9 cellular contexts compared by ENCODE assay signal in genomic region chr20:56995635-56996075, GRCh38.
A peak's percentile ranks its signal among the peaks of the same experiment; 100 is the strongest.
DNase-seq lines count a peak whose midpoint lies in the region; ATAC-seq and TF ChIP-seq lines count a peak whose summit lies in the region.
"Had no signal": no experiment of that assay in that cellular context is flagged by ENCODE, and none has a peak within 500 bp of the region (broad histone marks: within the 10 kb centered on the region; RNA-seq: fewer than 3 reads in every experiment).

No MANE protein-coding gene starts in this region.

- no peak overlapping the region for H3K4me3 ChIP-seq in neural progenitor cell
- H3K4me3 ChIP-seq in ascending aorta: no peak overlapping the region
- H3K4me3 ChIP-seq in CD4-positive, alpha-beta memory T cell (ENCODE audit: low read length in 2 of 2): no peak overlapping the region

- ATAC-seq in GM18517 (IDR thresholded peaks at IDR 0.05; ENCODE audit: unreplicated experiment): no peak

- H3K27ac ChIP-seq in neural progenitor cell: no peak overlapping the region
- H3K27ac ChIP-seq in ascending aorta: no peak overlapping the region
- H3K27ac ChIP-seq in CD4-positive, alpha-beta memory T cell (ENCODE audit: low read depth, low read length): no peak overlapping the region

- TF ChIP-seq CTCF in brain (conservative IDR thresholded peaks at IDR 0.05) (peak; percentile 41 to 78), neural progenitor cell (IDR thresholded peaks at IDR 0.05) (peak; percentile 81), ascending aorta (IDR thresholded peaks at IDR 0.05) (no peak)

- DNase-seq in NCI-H2227 (lab: John Stamatoyannopoulos, UW; ENCODE audit: unreplicated experiment) (peak; percentile 8), NCI-H2227 treated with DMSO at 0.1 percent for 48 hours (lab: John Stamatoyannopoulos, UW) (no peak), HuH-7 (ENCODE audit: low spot score) (peak; percentile 62), neural progenitor cell (ENCODE audit: low spot score) (peak; percentile 73), ascending aorta (ENCODE audit: low spot score in 2 of 2) (no peak)
- no peak for DNase-seq in CD4-positive, alpha-beta memory T cell
- DNase-seq: COR-L47 had no signal

- POLR2A ChIA-PET in CD4-positive, alpha-beta memory T cell (lab: Charles Lee; ENCODE audit: partially characterized antibody): no interaction called here

- peaks cover 18% of the 10 kb centered on the region for H3K27me3 Mint-ChIP-seq in brain
- peaks cover 14% of the 10 kb centered on the region for H3K27me3 Mint-ChIP-seq in neural progenitor cell (ENCODE audit: insufficient read depth, low read depth)
- peaks cover 0 to 2% of the 10 kb centered on the region in 2 donors for H3K27me3 Mint-ChIP-seq in CD4-positive, alpha-beta memory T cell

- H3K36me3 ChIP-seq in neural progenitor cell (no peaks in the 10 kb centered on the region), ascending aorta (no peaks in the 10 kb centered on the region)
- H3K36me3 ChIP-seq in CD4-positive, alpha-beta memory T cell (ENCODE audit: insufficient read depth, low read length): no peaks in the 10 kb centered on the region

- no peaks in the 10 kb centered on the region for H3K36me3 Mint-ChIP-seq in brain
- no peaks in the 10 kb centered on the region for H3K36me3 Mint-ChIP-seq in neural progenitor cell
- no peaks in the 10 kb centered on the region for H3K36me3 Mint-ChIP-seq in CD4-positive, alpha-beta memory T cell

- no peak overlapping the region for H3K9ac ChIP-seq in neural progenitor cell

- H2AFZ ChIP-seq in neural progenitor cell (replicated peaks): peak overlapping the region; percentile 18

- H3K27me3 ChIP-seq in neural progenitor cell (no peaks in the 10 kb centered on the region), ascending aorta (no peaks in the 10 kb centered on the region)
- no peaks in the 10 kb centered on the region for H3K27me3 ChIP-seq in CD4-positive, alpha-beta memory T cell (ENCODE audit: insufficient read depth, low read length)

- no peaks in the 10 kb centered on the region for H3K79me2 ChIP-seq in neural progenitor cell (ENCODE audit: low read depth)

- H4K20me1 ChIP-seq in neural progenitor cell (ENCODE audit: low read depth): no peaks in the 10 kb centered on the region

- H3K4me2 ChIP-seq in neural progenitor cell: no peak overlapping the region

- CTCF ChIA-PET in CD4-positive, alpha-beta memory T cell (lab: Charles Lee; ENCODE audit: partially characterized antibody): interaction anchor here (1.9 kb wide), 1 partner anchor 445 kb away, joined by 7 read pairs; no protein-coding TSS in a partner anchor

- H3K4me3 Mint-ChIP-seq in brain (no peak overlapping the region), neural progenitor cell (no peak overlapping the region)
- no peak overlapping the region for H3K4me3 Mint-ChIP-seq in CD4-positive, alpha-beta memory T cell

- intact Hi-C loops in ascending aorta (cut with DNase I): no loop called here
- intact Hi-C loops in CD4-positive, alpha-beta memory T cell (cut with micrococcal nuclease): no loop called here

- H3K4me1 Mint-ChIP-seq in brain (no peaks in the 10 kb centered on the region), neural progenitor cell (no peaks in the 10 kb centered on the region)
- H3K4me1 Mint-ChIP-seq in CD4-positive, alpha-beta memory T cell: no peaks in the 10 kb centered on the region

- peaks cover 5% of the 10 kb centered on the region for H3F3A ChIP-seq in neural progenitor cell (ENCODE audit: low read depth)

- H3K27ac Mint-ChIP-seq in brain (no peak overlapping the region), neural progenitor cell (no peak overlapping the region)
- no peak overlapping the region for H3K27ac Mint-ChIP-seq in CD4-positive, alpha-beta memory T cell

- H3K9me3 ChIP-seq in neural progenitor cell (ENCODE audit: low read depth) (no peaks in the 10 kb centered on the region), ascending aorta (peaks cover 0 to 5% of the 10 kb centered on the region in 2 donors)
- peaks cover 0 to 4% of the 10 kb centered on the region in 2 donors for H3K9me3 ChIP-seq in CD4-positive, alpha-beta memory T cell (ENCODE audit: control insufficient read depth in 1 of 2, low read length in 2 of 2)

- H3K4me1 ChIP-seq in neural progenitor cell: no peaks in the 10 kb centered on the region
- no peaks in the 10 kb centered on the region for H3K4me1 ChIP-seq in ascending aorta
- no peaks in the 10 kb centered on the region for H3K4me1 ChIP-seq in CD4-positive, alpha-beta memory T cell (ENCODE audit: insufficient read depth, low read length)

- H3K9me3 Mint-ChIP-seq in brain (peaks cover 2 to 24% (median 10%) of the 10 kb centered on the region in 5 experiments), neural progenitor cell (peaks cover 15% of the 10 kb centered on the region)
- peaks cover 0 to 30% (median 9%) of the 10 kb centered on the region in 8 donors for H3K9me3 Mint-ChIP-seq in CD4-positive, alpha-beta memory T cell

Comparison
In these comparisons a context has a peak if more than half of its experiments do, and no peak if none do; other contexts are left out.
1. DNase-seq: peak in NCI-H2227 (single experiment), HuH-7 (single experiment) and neural progenitor cell (single experiment); none in NCI-H2227 treated with DMSO at 0.1 percent for 48 hours (single experiment), ascending aorta (0 of 2) and CD4-positive, alpha-beta memory T cell (0 of 5).
2. CTCF ChIP-seq: peak in brain (2 of 2) and neural progenitor cell (single experiment); none in ascending aorta (0 of 3).